In the genomic region with DNA sequence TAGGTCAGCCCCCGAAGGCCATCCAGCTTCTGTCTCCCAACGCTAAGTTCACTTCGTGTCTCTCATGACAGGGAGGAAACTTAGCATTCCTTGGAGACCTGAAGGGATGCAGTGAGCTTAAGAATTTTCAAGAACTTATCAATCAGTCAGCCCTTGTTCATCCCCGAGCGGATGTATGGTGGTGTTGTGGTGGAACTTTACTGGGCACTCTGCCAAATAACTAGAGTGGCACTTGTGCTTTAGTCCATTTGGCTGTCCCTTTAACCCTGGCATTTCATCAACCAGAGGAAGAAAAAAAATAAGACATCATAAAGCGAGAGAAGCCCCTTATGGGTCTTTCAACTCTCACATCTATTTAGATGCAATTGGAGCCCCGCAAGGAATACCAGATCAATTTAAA, we compare ENCODE assay signal across 2 cellular contexts. TPM values are rescaled to one million over a fixed set of nuclear protein-coding genes. Genes with fewer than 3 reads are reported as not detected.
"Had no signal": no experiment of that assay in that cellular context is flagged by ENCODE, and none has a peak within 500 bp of the region (broad histone marks: within the 10 kb centered on the region; RNA-seq: fewer than 3 reads in every experiment).

No MANE protein-coding gene starts in this region.

RNA-seq across cellular contexts. Expression of gene MTARC2, which starts 26.9 kb away (rescaled TPM):
- total RNA-seq: naive thymus-derived CD8-positive, alpha-beta T cell had no signal

RNA-seq across cellular contexts. Expression of gene C1orf115, which starts 31.1 kb away (rescaled TPM):
- total RNA-seq: myocyte had no signal
